ENCODE assay signal across 1 cellular context in genomic region chr19:36112678-36113077, GRCh38.
TF ChIP-seq lines count a peak whose summit lies in the region.

No MANE protein-coding gene starts in this region.

TF ChIP-seq in WTC11, 78 proteins besides CTCF, POLR2A, EP300 and RAD21 (continued from another document):
- no peak for TF ChIP-seq E2F5 (CRISPR knock-in tag; IDR thresholded peaks at IDR 0.05)
- TF ChIP-seq, protein P1, sequence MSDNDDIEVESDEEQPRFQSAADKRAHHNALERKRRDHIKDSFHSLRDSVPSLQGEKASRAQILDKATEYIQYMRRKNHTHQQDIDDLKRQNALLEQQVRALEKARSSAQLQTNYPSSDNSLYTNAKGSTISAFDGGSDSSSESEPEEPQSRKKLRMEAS (CRISPR knock-in tag; IDR thresholded peaks at IDR 0.05), result no peak
- TF ChIP-seq ZNF317 (CRISPR knock-in tag; IDR thresholded peaks at IDR 0.05; ENCODE audit: borderline replicate concordance, low read depth), result no peak
- TF ChIP-seq ESRRA (CRISPR knock-in tag; IDR thresholded peaks at IDR 0.05; ENCODE audit: borderline replicate concordance), result no peak
- TF ChIP-seq ZNF138 (CRISPR knock-in tag; conservative IDR thresholded peaks at IDR 0.05), result no peak
- TF ChIP-seq ARID4B (CRISPR knock-in tag; IDR thresholded peaks at IDR 0.05; ENCODE audit: borderline replicate concordance), result no peak
- TF ChIP-seq, protein P2, sequence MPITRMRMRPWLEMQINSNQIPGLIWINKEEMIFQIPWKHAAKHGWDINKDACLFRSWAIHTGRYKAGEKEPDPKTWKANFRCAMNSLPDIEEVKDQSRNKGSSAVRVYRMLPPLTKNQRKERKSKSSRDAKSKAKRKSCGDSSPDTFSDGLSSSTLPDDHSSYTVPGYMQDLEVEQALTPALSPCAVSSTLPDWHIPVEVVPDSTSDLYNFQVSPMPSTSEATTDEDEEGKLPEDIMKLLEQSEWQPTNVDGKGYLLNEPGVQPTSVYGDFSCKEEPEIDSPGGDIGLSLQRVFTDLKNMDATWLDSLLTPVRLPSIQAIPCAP (CRISPR knock-in tag; IDR thresholded peaks at IDR 0.05), result no peak
- TF ChIP-seq, protein P3, sequence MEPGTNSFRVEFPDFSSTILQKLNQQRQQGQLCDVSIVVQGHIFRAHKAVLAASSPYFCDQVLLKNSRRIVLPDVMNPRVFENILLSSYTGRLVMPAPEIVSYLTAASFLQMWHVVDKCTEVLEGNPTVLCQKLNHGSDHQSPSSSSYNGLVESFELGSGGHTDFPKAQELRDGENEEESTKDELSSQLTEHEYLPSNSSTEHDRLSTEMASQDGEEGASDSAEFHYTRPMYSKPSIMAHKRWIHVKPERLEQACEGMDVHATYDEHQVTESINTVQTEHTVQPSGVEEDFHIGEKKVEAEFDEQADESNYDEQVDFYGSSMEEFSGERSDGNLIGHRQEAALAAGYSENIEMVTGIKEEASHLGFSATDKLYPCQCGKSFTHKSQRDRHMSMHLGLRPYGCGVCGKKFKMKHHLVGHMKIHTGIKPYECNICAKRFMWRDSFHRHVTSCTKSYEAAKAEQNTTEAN (CRISPR knock-in tag; IDR thresholded peaks at IDR 0.05), result no peak
- TF ChIP-seq, protein P4, sequence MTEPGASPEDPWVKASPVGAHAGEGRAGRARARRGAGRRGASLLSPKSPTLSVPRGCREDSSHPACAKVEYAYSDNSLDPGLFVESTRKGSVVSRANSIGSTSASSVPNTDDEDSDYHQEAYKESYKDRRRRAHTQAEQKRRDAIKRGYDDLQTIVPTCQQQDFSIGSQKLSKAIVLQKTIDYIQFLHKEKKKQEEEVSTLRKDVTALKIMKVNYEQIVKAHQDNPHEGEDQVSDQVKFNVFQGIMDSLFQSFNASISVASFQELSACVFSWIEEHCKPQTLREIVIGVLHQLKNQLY (CRISPR knock-in tag; IDR thresholded peaks at IDR 0.05), result no peak
- TF ChIP-seq ELF4 (CRISPR knock-in tag; IDR thresholded peaks at IDR 0.05; ENCODE audit: low read depth), result no peak
- TF ChIP-seq OVOL2 (CRISPR knock-in tag; IDR thresholded peaks at IDR 0.05; ENCODE audit: borderline replicate concordance), result no peak
- no peak for TF ChIP-seq SOX15 (CRISPR knock-in tag; IDR thresholded peaks at IDR 0.05)
- TF ChIP-seq, protein P5, sequence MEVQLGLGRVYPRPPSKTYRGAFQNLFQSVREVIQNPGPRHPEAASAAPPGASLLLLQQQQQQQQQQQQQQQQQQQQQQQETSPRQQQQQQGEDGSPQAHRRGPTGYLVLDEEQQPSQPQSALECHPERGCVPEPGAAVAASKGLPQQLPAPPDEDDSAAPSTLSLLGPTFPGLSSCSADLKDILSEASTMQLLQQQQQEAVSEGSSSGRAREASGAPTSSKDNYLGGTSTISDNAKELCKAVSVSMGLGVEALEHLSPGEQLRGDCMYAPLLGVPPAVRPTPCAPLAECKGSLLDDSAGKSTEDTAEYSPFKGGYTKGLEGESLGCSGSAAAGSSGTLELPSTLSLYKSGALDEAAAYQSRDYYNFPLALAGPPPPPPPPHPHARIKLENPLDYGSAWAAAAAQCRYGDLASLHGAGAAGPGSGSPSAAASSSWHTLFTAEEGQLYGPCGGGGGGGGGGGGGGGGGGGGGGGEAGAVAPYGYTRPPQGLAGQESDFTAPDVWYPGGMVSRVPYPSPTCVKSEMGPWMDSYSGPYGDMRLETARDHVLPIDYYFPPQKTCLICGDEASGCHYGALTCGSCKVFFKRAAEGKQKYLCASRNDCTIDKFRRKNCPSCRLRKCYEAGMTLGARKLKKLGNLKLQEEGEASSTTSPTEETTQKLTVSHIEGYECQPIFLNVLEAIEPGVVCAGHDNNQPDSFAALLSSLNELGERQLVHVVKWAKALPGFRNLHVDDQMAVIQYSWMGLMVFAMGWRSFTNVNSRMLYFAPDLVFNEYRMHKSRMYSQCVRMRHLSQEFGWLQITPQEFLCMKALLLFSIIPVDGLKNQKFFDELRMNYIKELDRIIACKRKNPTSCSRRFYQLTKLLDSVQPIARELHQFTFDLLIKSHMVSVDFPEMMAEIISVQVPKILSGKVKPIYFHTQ (CRISPR knock-in tag; IDR thresholded peaks at IDR 0.05), result no peak
- no peak for TF ChIP-seq ETV6 (CRISPR knock-in tag; IDR thresholded peaks at IDR 0.05)
- TF ChIP-seq ZNF671 (CRISPR knock-in tag; IDR thresholded peaks at IDR 0.05), result no peak
- no peak for TF ChIP-seq PRDM15 (CRISPR knock-in tag; IDR thresholded peaks at IDR 0.05)
- TF ChIP-seq GABPB1 (CRISPR knock-in tag; IDR thresholded peaks at IDR 0.05), result no peak
